Comparison of ENCODE assay signal across 14 cellular contexts in the genomic region with DNA sequence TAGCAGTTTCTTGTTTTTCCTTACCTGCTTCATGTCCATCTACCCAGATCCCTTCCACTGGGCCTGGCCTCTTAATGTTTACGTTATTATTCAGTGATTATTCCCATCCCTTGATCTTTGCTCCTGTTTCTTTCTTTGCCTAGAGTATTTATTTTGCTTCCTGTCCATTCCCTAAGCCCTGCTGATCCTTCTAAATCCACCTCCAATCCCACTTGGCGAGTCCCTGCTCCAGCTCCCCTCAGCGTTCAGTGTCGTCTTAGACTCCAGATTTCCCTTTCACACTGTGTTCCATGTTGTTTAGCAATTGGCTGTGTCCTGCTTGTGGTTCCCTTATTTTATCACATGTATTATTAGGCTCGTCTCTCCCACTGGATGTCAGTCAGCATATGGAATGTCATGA. TPM values are rescaled to one million over a fixed set of nuclear protein-coding genes. Genes with fewer than 3 reads are reported as not detected.
DNase-seq lines count a peak whose midpoint lies in the region; ATAC-seq and TF ChIP-seq lines count a peak whose summit lies in the region.
"Had no signal": no experiment of that assay in that cellular context is flagged by ENCODE, and none has a peak within 500 bp of the region (broad histone marks: within the 10 kb centered on the region; RNA-seq: fewer than 3 reads in every experiment).

No MANE protein-coding gene starts in this region.

- no peak for DNase-seq in activated naive CD4-positive, alpha-beta T cell (lab: John Stamatoyannopoulos, UW)
- DNase-seq in WTC11 (ENCODE audit: low spot score) (no peak), type B pancreatic cell (ENCODE audit: extremely low spot score, unreplicated experiment) (no peak), SW 1271 (lab: John Stamatoyannopoulos, UW) (no peak), HuH-7.5 (ENCODE audit: low spot score) (no peak)
- DNase-seq: activated CD4-positive, alpha-beta T cell treated with anti-CD3 and anti-CD28 coated beads for 1 hour; body of pancreas; effector CD4-positive, alpha-beta T cell; stimulated activated CD4-positive, alpha-beta T cell treated with anti-CD3 and anti-CD28 coated beads, Interleukin-4, amount 100 ng/mL, for 1 hour; trophoblast cell had no signal

- peaks cover 83% of the 10 kb centered on the region for H3K4me1 Mint-ChIP-seq in activated naive CD4-positive, alpha-beta T cell treated with anti-CD3 and anti-CD28 coated beads, Interleukin-2, amount 50 U/mL, for 24 hours
- H3K4me1 Mint-ChIP-seq in WTC11 (peaks cover 40% of the 10 kb centered on the region), type B pancreatic cell (ENCODE audit: unreplicated experiment) (peaks cover 58% of the 10 kb centered on the region)

- H3K36me3 ChIP-seq in iPS-15b (ENCODE audit: control insufficient read depth, insufficient read depth, low read length) = peaks cover 3% of the 10 kb centered on the region

- H3K27me3 ChIP-seq in iPS-15b (ENCODE audit: control insufficient read depth, insufficient read depth, low read length) = no peaks in the 10 kb centered on the region
- H3K27me3 ChIP-seq: body of pancreas had no signal

- H3K4me3 Mint-ChIP-seq in activated naive CD4-positive, alpha-beta T cell treated with anti-CD3 and anti-CD28 coated beads, Interleukin-2, amount 50 U/mL, for 24 hours = peak overlapping the region; percentile 73
- H3K4me3 Mint-ChIP-seq in WTC11 (no peak overlapping the region), type B pancreatic cell (no peak overlapping the region)
- H3K4me3 Mint-ChIP-seq: nephron had no signal

- no peaks in the 10 kb centered on the region for H3K9me3 Mint-ChIP-seq in activated naive CD4-positive, alpha-beta T cell treated with anti-CD3 and anti-CD28 coated beads, Interleukin-2, amount 50 U/mL, for 24 hours
- H3K9me3 Mint-ChIP-seq in WTC11 = peaks cover 8% of the 10 kb centered on the region
- no peaks in the 10 kb centered on the region for H3K9me3 Mint-ChIP-seq in type B pancreatic cell
- H3K9me3 Mint-ChIP-seq: nephron had no signal

- TF ChIP-seq CTCF in WTC11 (IDR thresholded peaks at IDR 0.05) (no peak), type B pancreatic cell (conservative IDR thresholded peaks at IDR 0.05) (no peak)

- CTCF ChIA-PET in WTC11 (lab: Charles Lee) = interaction anchor here (0.8 to 1.6 kb wide), 3 partner anchors 35 to 115 kb away, joined by 3 to 4 read pairs (median 4); no protein-coding TSS in a partner anchor

- POLR2A ChIA-PET in WTC11 (lab: Charles Lee) = no interaction called here

- H3K27ac Mint-ChIP-seq in activated naive CD4-positive, alpha-beta T cell treated with anti-CD3 and anti-CD28 coated beads, Interleukin-2, amount 50 U/mL, for 24 hours = peak overlapping the region; percentile 97
- H3K27ac Mint-ChIP-seq in WTC11 (peak overlapping the region; percentile 87), type B pancreatic cell (peak overlapping the region; percentile 7)

- H3K9me3 ChIP-seq in iPS-15b (ENCODE audit: control insufficient read depth, insufficient read depth, low read length) = no peaks in the 10 kb centered on the region
- H3K9me3 ChIP-seq: body of pancreas had no signal

- ATAC-seq in WTC11 = no peak
- ATAC-seq in HG02642 (IDR thresholded peaks at IDR 0.05; ENCODE audit: poor library complexity, unreplicated experiment) = no peak
- ATAC-seq: body of pancreas had no signal

- no peak overlapping the region for H3K4me3 ChIP-seq in iPS-15b (ENCODE audit: low read depth, low read length)
- H3K4me3 ChIP-seq: body of pancreas had no signal

- H3K36me3 Mint-ChIP-seq in activated naive CD4-positive, alpha-beta T cell treated with anti-CD3 and anti-CD28 coated beads, Interleukin-2, amount 50 U/mL, for 24 hours = peaks cover 8% of the 10 kb centered on the region
- H3K36me3 Mint-ChIP-seq in WTC11 = peaks cover 43% of the 10 kb centered on the region
- H3K36me3 Mint-ChIP-seq in type B pancreatic cell = peaks cover 16% of the 10 kb centered on the region

- no peaks in the 10 kb centered on the region for H3K27me3 Mint-ChIP-seq in activated naive CD4-positive, alpha-beta T cell treated with anti-CD3 and anti-CD28 coated beads, Interleukin-2, amount 50 U/mL, for 24 hours
- H3K27me3 Mint-ChIP-seq in WTC11 (ENCODE audit: low read depth) (no peaks in the 10 kb centered on the region), type B pancreatic cell (no peaks in the 10 kb centered on the region)

- H3K9ac ChIP-seq in iPS-15b (ENCODE audit: low read depth, low read length) = peak overlapping the region; percentile 8

- no peaks in the 10 kb centered on the region for H3K4me1 ChIP-seq in iPS-15b (ENCODE audit: control insufficient read depth, insufficient read depth, low read length)

TF ChIP-seq in WTC11, 78 proteins besides CTCF, POLR2A, EP300 and RAD21:
- TF ChIP-seq SMAD3 (CRISPR knock-in tag; IDR thresholded peaks at IDR 0.05; ENCODE audit: borderline replicate concordance) (no peak), SOX15 (CRISPR knock-in tag; IDR thresholded peaks at IDR 0.05) (no peak)
TF ChIP-seq in WTC11: peak in this region for 0.

RNA-seq across cellular contexts. Expression of gene PPP2R2D, which starts 7.3 kb away (rescaled TPM):
- total RNA-seq in WTC11 (2021) (28.7 to 33.2 TPM (median 30.0 TPM) in 3 replicates), type B pancreatic cell (ENCODE audit: low replicate concordance) (36.6 and 38.1 TPM in 2 replicates)

Comparison
In these comparisons a context has a peak if more than half of its experiments do, and no peak if none do; other contexts are left out.
1. H3K27ac Mint-ChIP-seq: peak in every context shown above with its lines; median percentile 97 in activated naive CD4-positive, alpha-beta T cell treated with anti-CD3 and anti-CD28 coated beads, Interleukin-2, amount 50 U/mL, for 24 hours; 87 in WTC11; 7 in type B pancreatic cell.